ENCODE assay signal across 10 cellular contexts in genomic region chr16:72985148-72985882, GRCh38.
DNase-seq lines count a peak whose midpoint lies in the region; ATAC-seq and TF ChIP-seq lines count a peak whose summit lies in the region.
"Had no signal": no experiment of that assay in that cellular context is flagged by ENCODE, and none has a peak within 500 bp of the region (broad histone marks: within the 10 kb centered on the region; RNA-seq: fewer than 3 reads in every experiment).

No MANE protein-coding gene starts in this region.

- peaks cover 53% of the 10 kb centered on the region for H3K4me1 ChIP-seq in lower lobe of right lung

- peak; percentile 41 to 53 for ATAC-seq in lower lobe of right lung
- no peak for ATAC-seq in HG03342 (IDR thresholded peaks at IDR 0.05; ENCODE audit: unreplicated experiment)

- peak; percentile 48 for DNase-seq in HFFc6
- peak; percentile 91 for DNase-seq in coronary artery (ENCODE audit: low spot score)
- DNase-seq in lower lobe of right lung: no peak
- no peak for DNase-seq in substantia nigra (lab: John Stamatoyannopoulos, UW)
- no peak for DNase-seq in GM19238 (ENCODE audit: insufficient read length, low spot score)
- DNase-seq in KG1 (lab: John Stamatoyannopoulos, UW): no peak
- DNase-seq in GM20000 (ENCODE audit: low spot score): no peak
- DNase-seq: NCI-H1092 had no signal

- H3K27me3 Mint-ChIP-seq in HFFc6 (ENCODE audit: insufficient read depth): no peaks in the 10 kb centered on the region; the same call in none of the 2 replicates

- H3K4me1 Mint-ChIP-seq in HFFc6 (ENCODE audit: low read depth): peaks cover 74% of the 10 kb centered on the region

- H3K27ac Mint-ChIP-seq in HFFc6: peak overlapping the region; percentile 70

- intact Hi-C loops in lower lobe of right lung (cut with DNase I): no loop called here

- H3K36me3 Mint-ChIP-seq in HFFc6 (ENCODE audit: low read depth): peaks cover 8% of the 10 kb centered on the region

- H3K4me3 Mint-ChIP-seq in HFFc6: peak overlapping the region; percentile 12

- no peaks in the 10 kb centered on the region for H3K9me3 ChIP-seq in lower lobe of right lung

- no peaks in the 10 kb centered on the region for H3K9me3 Mint-ChIP-seq in HFFc6

- H3K4me3 ChIP-seq in coronary artery: peak overlapping the region; percentile 59
- H3K4me3 ChIP-seq in lower lobe of right lung: no peak overlapping the region
- H3K4me3 ChIP-seq: SK-N-MC had no signal

- H3K36me3 ChIP-seq in lower lobe of right lung: no peaks in the 10 kb centered on the region

- no peaks in the 10 kb centered on the region for H3K27me3 ChIP-seq in lower lobe of right lung (ENCODE audit: low read depth)

- H3K27ac ChIP-seq in coronary artery (peak overlapping the region; percentile 88 to 96), lower lobe of right lung (peak overlapping the region; percentile 75), substantia nigra (ENCODE audit: low read depth, low read length, poor library complexity, severe bottlenecking) (peak overlapping the region; percentile 46)
- H3K27ac ChIP-seq: SK-N-MC had no signal

- no peak for TF ChIP-seq CTCF in HFFc6 (IDR thresholded peaks at IDR 0.05)
- no peak for TF ChIP-seq CTCF in coronary artery (IDR thresholded peaks at IDR 0.05)
- no peak for TF ChIP-seq CTCF in lower lobe of right lung (IDR thresholded peaks at IDR 0.05)
- TF ChIP-seq CTCF in GM20000 (IDR thresholded peaks at IDR 0.05; ENCODE audit: extremely low read depth, missing control alignments): no peak

Comparison
In these comparisons a context has a peak if more than half of its experiments do, and no peak if none do; other contexts are left out.
1. DNase-seq: peak in HFFc6 (single experiment) and coronary artery (single experiment); none in lower lobe of right lung (single experiment), substantia nigra (0 of 49), GM19238 (single experiment), KG1 (single experiment) and GM20000 (single experiment).
2. Peak in every context shown above with its lines, with median percentiles within 50 percentile points of each other: H3K27ac ChIP-seq.